13 cellular contexts compared by ENCODE assay signal in genomic region chr22:43275545-43275981, GRCh38.
DNase-seq lines count a peak whose midpoint lies in the region; ATAC-seq and TF ChIP-seq lines count a peak whose summit lies in the region.
"Had no signal": no experiment of that assay in that cellular context is flagged by ENCODE, and none has a peak within 500 bp of the region (broad histone marks: within the 10 kb centered on the region; RNA-seq: fewer than 3 reads in every experiment).

No MANE protein-coding gene starts in this region.

- DNase-seq in A172 (ENCODE audit: low spot score) (peak; percentile 65), HL-60 (ENCODE audit: low read depth in 1 of 2, low spot score in 1 of 2) (peak; percentile 70 to 94), SKM-1 (lab: John Stamatoyannopoulos, UW; ENCODE audit: unreplicated experiment) (peak; percentile 12), fibroblast of pulmonary artery (ENCODE audit: low read depth) (peak; percentile 72), NCI-H2081 treated with DMSO at 0.1 percent for 48 hours (lab: John Stamatoyannopoulos, UW) (no peak), germinal center (ENCODE audit: low spot score) (no peak)
- DNase-seq in stimulated activated naive CD4-positive, alpha-beta T cell (lab: John Stamatoyannopoulos, UW) = no peak
- DNase-seq: activated T-cell treated with anti-CD3 and anti-CD28 coated beads, Interleukin-2, amount 50 U/mL, for 4 hours; cerebellar nuclear complex; heart left ventricle; NCI-H526 had no signal

- no peak for ATAC-seq in HG03520 (IDR thresholded peaks at IDR 0.05; ENCODE audit: unreplicated experiment)
- ATAC-seq: activated T-cell treated with anti-CD3 and anti-CD28 coated beads, Interleukin-2, amount 50 U/mL, for 4 hours had no signal

- H3K4me3 ChIP-seq in HL-60 (replicated peaks; ENCODE audit: insufficient read depth, low read length) (no peak overlapping the region), fibroblast of pulmonary artery (replicated peaks; ENCODE audit: low read depth, low read length) (no peak overlapping the region)
- H3K4me3 ChIP-seq: heart left ventricle, skin epidermis had no signal

- no peak overlapping the region for H3K27ac ChIP-seq in HL-60 (replicated peaks)
- H3K27ac ChIP-seq: heart left ventricle, skin epidermis had no signal

- no peak for TF ChIP-seq CTCF in HL-60 (IDR thresholded peaks at IDR 0.05; ENCODE audit: insufficient read depth, low read length)
- TF ChIP-seq CTCF in fibroblast of pulmonary artery (IDR thresholded peaks at IDR 0.05; ENCODE audit: low read length, missing control alignments) = no peak

- H3K27me3 ChIP-seq in HL-60 (ENCODE audit: insufficient read depth, poor library complexity, severe bottlenecking) = no peaks in the 10 kb centered on the region

Comparison
In these comparisons a context has a peak if more than half of its experiments do, and no peak if none do; other contexts are left out.
1. DNase-seq: peak in A172 (single experiment), HL-60 (2 of 2), SKM-1 (single experiment) and fibroblast of pulmonary artery (single experiment); none in NCI-H2081 treated with DMSO at 0.1 percent for 48 hours (single experiment), stimulated activated naive CD4-positive, alpha-beta T cell (0 of 6) and germinal center (single experiment).